Comparison of ENCODE assay signal across 24 cellular contexts in the genomic region with DNA sequence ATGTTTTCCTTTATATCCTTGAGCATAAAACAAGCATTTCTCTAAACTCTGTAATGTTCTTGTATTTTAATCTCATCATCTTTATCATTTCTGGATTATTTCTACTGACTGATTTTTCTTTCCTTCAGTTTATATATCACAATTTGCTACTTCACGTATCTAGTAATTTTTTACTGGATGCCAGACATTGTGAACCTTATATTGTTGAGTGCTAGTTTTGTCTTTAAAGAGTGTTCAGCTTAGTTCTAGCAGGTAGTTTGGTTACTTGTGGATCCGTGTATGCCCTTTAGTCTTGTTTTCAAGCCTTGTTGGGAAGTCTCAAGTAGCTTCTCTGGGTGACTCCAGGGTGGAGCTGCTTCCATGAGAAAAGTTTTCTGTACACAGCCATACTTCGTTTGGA.
"Had no signal": no experiment of that assay in that cellular context is flagged by ENCODE, and none has a peak within 500 bp of the region (broad histone marks: within the 10 kb centered on the region; RNA-seq: fewer than 3 reads in every experiment).

No MANE protein-coding gene starts in this region.

- DNase-seq: dermis blood vessel endothelial cell; dorsolateral prefrontal cortex; effector CD4-positive, alpha-beta T cell; effector memory CD4-positive, alpha-beta T cell; foreskin keratinocyte; heart left ventricle; hypothalamus; immature natural killer cell; islet precursor cell; kidney; kidney glomerular epithelial cell; left colon; left ventricle myocardium inferior; lower lobe of right lung; mesenchymal stem cell; mucosa of descending colon; naive B cell; naive thymus-derived CD8-positive, alpha-beta T cell had no signal

- H3K4me3 ChIP-seq: coronary artery, dorsolateral prefrontal cortex, esophagus muscularis mucosa, gastroesophageal sphincter, heart left ventricle, hepatocyte, left ventricle myocardium inferior, lower lobe of right lung, mucosa of descending colon had no signal

- H3K9me3 Mint-ChIP-seq: immature natural killer cell; naive B cell; naive thymus-derived CD8-positive, alpha-beta T cell had no signal

- H3K4me3 Mint-ChIP-seq: immature natural killer cell; mesothelial cell of epicardium; naive B cell; naive thymus-derived CD8-positive, alpha-beta T cell had no signal

- H3K27ac ChIP-seq: coronary artery, dorsolateral prefrontal cortex, esophagus muscularis mucosa, foreskin keratinocyte, gastroesophageal sphincter, heart left ventricle, hepatocyte, left ventricle myocardium inferior, lower lobe of right lung had no signal

- ATAC-seq: foreskin keratinocyte; gastroesophageal sphincter; heart left ventricle; left colon; left lobe of liver; lower lobe of right lung; mucosa of descending colon; naive thymus-derived CD8-positive, alpha-beta T cell had no signal

- H3K4me1 ChIP-seq: foreskin keratinocyte had no signal

- H3K27ac Mint-ChIP-seq: immature natural killer cell; mesothelial cell of epicardium; naive thymus-derived CD8-positive, alpha-beta T cell had no signal

- H3K9me3 ChIP-seq: esophagus muscularis mucosa, gastroesophageal sphincter, lower lobe of right lung, mucosa of descending colon had no signal

- H3K36me3 ChIP-seq: esophagus muscularis mucosa, gastroesophageal sphincter, heart left ventricle, left ventricle myocardium inferior, lower lobe of right lung had no signal

- H3K36me3 Mint-ChIP-seq: immature natural killer cell; naive B cell; naive thymus-derived CD8-positive, alpha-beta T cell had no signal
